Comparison of ENCODE assay signal across 8 cellular contexts in the genomic region with DNA sequence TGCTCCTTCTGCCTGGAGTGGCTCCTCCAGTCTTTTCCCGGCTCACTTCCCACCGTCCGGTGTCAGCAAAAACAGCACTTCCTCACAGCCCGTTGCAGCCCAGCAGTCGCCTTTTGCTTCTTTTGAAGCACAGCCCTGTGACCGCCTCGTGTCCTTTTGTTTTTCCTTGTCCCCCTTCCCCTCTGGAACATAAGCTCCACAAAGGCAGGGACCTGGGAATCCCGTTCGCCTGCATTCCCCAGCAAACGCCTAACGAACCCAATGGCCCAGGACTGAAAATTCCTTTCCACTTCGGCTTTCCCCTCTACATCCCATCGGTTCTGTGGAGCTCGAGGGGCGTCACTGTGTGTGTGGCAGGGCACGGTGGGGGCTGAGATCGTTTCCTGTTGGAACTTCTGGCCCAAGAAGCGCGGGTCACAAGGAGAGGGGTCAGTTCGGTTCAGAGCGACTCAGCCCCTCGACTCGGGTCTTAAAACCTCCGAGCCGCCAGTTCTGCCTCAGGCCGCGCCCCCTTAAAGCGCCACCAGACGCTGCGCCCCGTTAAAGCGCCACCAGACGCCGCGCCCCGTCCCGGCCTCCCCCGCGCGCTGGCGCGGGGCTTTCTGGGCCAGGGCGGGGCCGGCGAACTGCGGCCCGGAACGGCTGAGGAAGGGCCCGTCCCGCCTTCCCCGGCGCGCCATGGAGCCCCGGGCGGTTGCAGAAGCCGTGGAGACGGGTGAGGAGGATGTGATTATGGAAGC. TPM values are rescaled to one million over a fixed set of nuclear protein-coding genes. Genes with fewer than 3 reads are reported as not detected.
A peak's percentile ranks its signal among the peaks of the same experiment; 100 is the strongest.
DNase-seq lines count a peak whose midpoint lies in the region; ATAC-seq lines count a peak whose summit lies in the region.

No MANE protein-coding gene starts in this region.

- peaks cover 38% of the 10 kb centered on the region for H3K4me1 Mint-ChIP-seq in activated T-cell treated with anti-CD3 and anti-CD28 coated beads, Interleukin-2, amount 50 U/mL, for 4 hours (ENCODE audit: low read depth)

- H3K9ac ChIP-seq in mucosa of stomach (ENCODE audit: low read length) = peak overlapping the region; percentile 97

- DNase-seq in 8988T = peak; percentile 94
- peak; percentile 84 for DNase-seq in HT-29 (ENCODE audit: low spot score)
- peak; percentile 88 for DNase-seq in OCI-M1 (lab: John Stamatoyannopoulos, UW)
- peak; percentile 73 for DNase-seq in activated T-cell treated with anti-CD3 and anti-CD28 coated beads, Interleukin-2, amount 50 U/mL, for 4 hours
- peak; percentile 88 for DNase-seq in stimulated activated CD8-positive, alpha-beta memory T cell treated with anti-CD3 and anti-CD28 coated beads, Interleukin-4, amount 100 ng/mL, for 48 hours

- H3K4me3 ChIP-seq in mucosa of stomach (ENCODE audit: low read length) = peak overlapping the region; percentile 88

- H3K27me3 ChIP-seq in mucosa of stomach (ENCODE audit: control insufficient read depth, insufficient read depth, low read length) = no peaks in the 10 kb centered on the region

- H3K4me3 Mint-ChIP-seq in activated T-cell treated with anti-CD3 and anti-CD28 coated beads, Interleukin-2, amount 50 U/mL, for 4 hours = peak overlapping the region; percentile 91

- no peaks in the 10 kb centered on the region for H3K27me3 Mint-ChIP-seq in activated T-cell treated with anti-CD3 and anti-CD28 coated beads, Interleukin-2, amount 50 U/mL, for 4 hours (ENCODE audit: low read depth)

- ATAC-seq in GM18511 (IDR thresholded peaks at IDR 0.05; ENCODE audit: unreplicated experiment) = peak; percentile 43
- peak; percentile 69 to 72 for ATAC-seq in activated T-cell treated with anti-CD3 and anti-CD28 coated beads, Interleukin-2, amount 50 U/mL, for 4 hours
- peak; percentile 67 for ATAC-seq in esophagus mucosa

- peaks cover 29% of the 10 kb centered on the region for H3K36me3 ChIP-seq in mucosa of stomach (ENCODE audit: control insufficient read depth, insufficient read depth, low read length)

- H3K36me3 Mint-ChIP-seq in activated T-cell treated with anti-CD3 and anti-CD28 coated beads, Interleukin-2, amount 50 U/mL, for 4 hours (ENCODE audit: insufficient read depth) = peaks cover 25% of the 10 kb centered on the region

- peaks cover 29% of the 10 kb centered on the region for H3K4me1 ChIP-seq in mucosa of stomach (ENCODE audit: control insufficient read depth, insufficient read depth, low read length)

- no peaks in the 10 kb centered on the region for H3K9me3 Mint-ChIP-seq in activated T-cell treated with anti-CD3 and anti-CD28 coated beads, Interleukin-2, amount 50 U/mL, for 4 hours

- H3K9me3 ChIP-seq in mucosa of stomach (ENCODE audit: control insufficient read depth, low read length) = no peaks in the 10 kb centered on the region

RNA-seq across cellular contexts. Expression of gene RIC8A, which starts 0.8 kb away (rescaled TPM):
- total RNA-seq in HT-29 (2014; rRNA removed; shearing (Covaris generic)) = 253 and 283 TPM in 2 replicates
- 100 to 1,000 TPM; 145 to 152 (median 151) TPM for total RNA-seq in activated T-cell treated with anti-CD3 and anti-CD28 coated beads, Interleukin-2, amount 50 U/mL, for 4 hours
- total RNA-seq in esophagus mucosa = 60.3 TPM

RNA-seq across cellular contexts. Expression of gene BET1L, which starts 1.1 kb away (rescaled TPM):
- total RNA-seq in HT-29 (2014; rRNA removed; shearing (Covaris generic)) = 45.6 and 47.9 TPM in 2 replicates
- 10 to 100 TPM; 41.1 to 46.1 (median 42.6) TPM for total RNA-seq in activated T-cell treated with anti-CD3 and anti-CD28 coated beads, Interleukin-2, amount 50 U/mL, for 4 hours
- 20.5 TPM for total RNA-seq in esophagus mucosa

RNA-seq across cellular contexts. Expression of gene SCGB1C1, which starts 15.5 kb away (rescaled TPM):
- total RNA-seq in HT-29 (2014; rRNA removed; shearing (Covaris generic)) = not detected in 2 replicates
- not detected for total RNA-seq in activated T-cell treated with anti-CD3 and anti-CD28 coated beads, Interleukin-2, amount 50 U/mL, for 4 hours
- not detected for total RNA-seq in esophagus mucosa

RNA-seq across cellular contexts. Expression of gene SIRT3, which starts 27.8 kb away (rescaled TPM):
- total RNA-seq in HT-29 (2014; rRNA removed; shearing (Covaris generic)) = 8.6 and 11.5 TPM in 2 replicates
- total RNA-seq in activated T-cell treated with anti-CD3 and anti-CD28 coated beads, Interleukin-2, amount 50 U/mL, for 4 hours = 10 to 100 TPM in 1 of 3 donors, 1 to 10 TPM in 2; 7.0 to 12.6 (median 8.3) TPM
- total RNA-seq in esophagus mucosa = 6.2 TPM

RNA-seq across cellular contexts. Expression of gene PSMD13, which starts 28.4 kb away (rescaled TPM):
- total RNA-seq in HT-29 (2014; rRNA removed; shearing (Covaris generic)) = 235 TPM in 2 replicates
- total RNA-seq in activated T-cell treated with anti-CD3 and anti-CD28 coated beads, Interleukin-2, amount 50 U/mL, for 4 hours = 100 to 1,000 TPM; 348 to 399 (median 390) TPM
- 81.8 TPM for total RNA-seq in esophagus mucosa

Comparison
In these comparisons a context has a peak if more than half of its experiments do, and no peak if none do; other contexts are left out.
1. Peak in every context shown above with its lines: DNase-seq, ATAC-seq and H3K4me3 ChIP-seq.